12 cellular contexts compared by ENCODE assay signal in the genomic region with DNA sequence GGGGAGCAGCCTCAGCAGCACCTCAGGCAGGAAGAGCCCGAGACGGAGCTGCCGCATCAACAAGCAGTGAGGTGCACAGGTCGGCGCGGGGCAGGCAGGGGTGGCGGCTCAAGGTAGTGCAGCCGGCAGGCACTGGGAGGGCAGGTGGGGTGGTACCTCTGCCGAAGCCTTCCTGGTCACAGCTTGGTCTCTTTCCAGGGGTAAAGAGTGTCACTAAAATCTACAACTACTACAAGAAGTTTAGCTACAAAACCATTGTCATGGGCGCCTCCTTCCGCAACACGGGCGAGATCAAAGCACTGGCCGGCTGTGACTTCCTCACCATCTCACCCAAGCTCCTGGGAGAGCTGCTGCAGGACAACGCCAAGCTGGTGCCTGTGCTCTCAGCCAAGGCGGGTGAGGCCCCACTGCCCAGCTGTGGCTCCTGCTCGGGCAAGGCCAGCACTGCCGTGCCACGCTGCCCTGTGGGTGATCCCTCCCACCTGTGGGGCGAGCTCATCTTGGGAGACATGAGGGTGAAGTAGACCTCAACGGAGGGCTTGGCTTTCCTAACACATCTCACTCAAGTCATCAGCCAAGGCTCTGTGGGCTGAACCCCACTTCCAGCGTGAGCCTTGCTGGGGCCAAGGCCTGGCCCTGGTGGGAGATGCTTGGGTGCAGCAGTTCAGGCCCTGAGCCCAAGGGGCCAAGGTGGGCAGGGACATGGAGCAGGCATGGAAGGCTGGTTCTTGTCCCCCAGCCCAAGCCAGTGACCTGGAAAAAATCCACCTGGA. TPM values are rescaled to one million over a fixed set of nuclear protein-coding genes. Genes with fewer than 3 reads are reported as not detected.
DNase-seq lines count a peak whose midpoint lies in the region; TF ChIP-seq lines count a peak whose summit lies in the region.
"Had no signal": no experiment of that assay in that cellular context is flagged by ENCODE, and none has a peak within 500 bp of the region (broad histone marks: within the 10 kb centered on the region; RNA-seq: fewer than 3 reads in every experiment).

No MANE protein-coding gene starts in this region.

- H3F3A ChIP-seq in PC-9 (ENCODE audit: insufficient read depth, low read depth), result peaks cover 81% of the 10 kb centered on the region

- no peak overlapping the region for H2AFZ ChIP-seq in PC-9

- CTCF ChIA-PET in PC-9 (lab: Charles Lee), result interaction anchor here (0.7 to 1.3 kb wide), 2 partner anchors 36 to 303 kb away, joined by 3 to 7 read pairs; no protein-coding TSS in a partner anchor

- DNase-seq in T-helper 2 cell treated with Interferon-gamma antibody and Interleukin-4, amounts not matched to agents 5 μg/mL and 100 μg/mL, for 36 hours (ENCODE audit: low spot score), result no peak
- no peak for DNase-seq in T-helper 2 cell
- no peak for DNase-seq in PC-9
- no peak for DNase-seq in erythroblast (lab: John Stamatoyannopoulos, UW)
- no peak for DNase-seq in stomach
- DNase-seq in testis, result no peak
- DNase-seq in GOT3 (lab: John Stamatoyannopoulos, UW), result no peak
- no peak for DNase-seq in Ammon's horn (ENCODE audit: low spot score)
- DNase-seq: HCEC 1CT; stimulated activated CD4-positive, alpha-beta T cell treated with anti-CD3 and anti-CD28 coated beads, Interleukin-2, amount 100 ng/mL, for 24 hours had no signal

- H3K36me3 ChIP-seq in PC-9 (ENCODE audit: low read depth), result peaks cover 13% of the 10 kb centered on the region; the same call in 1 of the 2 replicates
- peaks cover 58 to 99% (median 89%) of the 10 kb centered on the region in 4 donors for H3K36me3 ChIP-seq in stomach
- no peaks in the 10 kb centered on the region for H3K36me3 ChIP-seq in testis (ENCODE audit: low read depth, missing control alignments)

- no peak for TF ChIP-seq EP300 in stomach (IDR thresholded peaks at IDR 0.05)

- H3K27me3 ChIP-seq in PC-9 (ENCODE audit: insufficient read depth, low read depth) (no peaks in the 10 kb centered on the region), stomach (no peaks in the 10 kb centered on the region), testis (no peaks in the 10 kb centered on the region)
- H3K27me3 ChIP-seq: heart left ventricle had no signal

- intact Hi-C loops in PC-9 (cut with micrococcal nuclease; ENCODE audit: unreplicated experiment), result loop anchor here (5.0 kb wide), 1 partner anchor 101 kb away; no protein-coding TSS in a partner anchor
- intact Hi-C loops in stomach (cut with DNase I; ENCODE audit: low total_unique reads), result no loop called here
- intact Hi-C loops in testis (cut with DNase I; ENCODE audit: low total_unique reads), result no loop called here

- peaks cover 20% of the 10 kb centered on the region for H4K20me1 ChIP-seq in PC-9 (ENCODE audit: insufficient read depth)

- H3K36me3 Mint-ChIP-seq in T-helper 2 cell treated with Interferon-gamma antibody and Interleukin-4, amounts not matched to agents 5 μg/mL and 100 μg/mL, for 36 hours (ENCODE audit: low read depth), result peaks cover 36% of the 10 kb centered on the region

- BruUV-seq in PC-9 (replicated peaks; lab: Mats Ljungman, UMichigan), result TSS peak; percentile 5

- peak; percentile 35 for TF ChIP-seq POLR2A in erythroblast (IDR thresholded peaks at IDR 0.05; ENCODE audit: low read length)
- TF ChIP-seq POLR2A in stomach (IDR thresholded peaks at IDR 0.05), result no peak
- TF ChIP-seq POLR2A in testis (IDR thresholded peaks at IDR 0.05), result no peak

- no peak for TF ChIP-seq CTCF in PC-9 (conservative IDR thresholded peaks at IDR 0.05)
- TF ChIP-seq CTCF in stomach (IDR thresholded peaks at IDR 0.05), result no peak
- no peak for TF ChIP-seq CTCF in testis (IDR thresholded peaks at IDR 0.05)

- H3K9me3 ChIP-seq in PC-9 (ENCODE audit: insufficient read depth, low read depth) (no peaks in the 10 kb centered on the region), stomach (no peaks in the 10 kb centered on the region), testis (no peaks in the 10 kb centered on the region)
- H3K9me3 ChIP-seq: heart left ventricle had no signal

- H3K79me2 ChIP-seq in PC-9 (ENCODE audit: low read depth), result no peaks in the 10 kb centered on the region; the same call in 1 of the 2 replicates

- H3K9me3 Mint-ChIP-seq in T-helper 2 cell treated with Interferon-gamma antibody and Interleukin-4, amounts not matched to agents 5 μg/mL and 100 μg/mL, for 36 hours, result no peaks in the 10 kb centered on the region
- H3K9me3 Mint-ChIP-seq: activated naive CD4-positive, alpha-beta T cell treated with anti-CD3 and anti-CD28 coated beads, Interleukin-2, amount 50 U/mL, for 24 hours had no signal

- H3K27me3 Mint-ChIP-seq in T-helper 2 cell treated with Interferon-gamma antibody and Interleukin-4, amounts not matched to agents 5 μg/mL and 100 μg/mL, for 36 hours (ENCODE audit: low read depth), result no peaks in the 10 kb centered on the region
- H3K27me3 Mint-ChIP-seq: activated naive CD4-positive, alpha-beta T cell treated with anti-CD3 and anti-CD28 coated beads, Interleukin-2, amount 50 U/mL, for 24 hours had no signal

- POLR2A ChIA-PET in PC-9 (lab: Charles Lee; ENCODE audit: unreplicated experiment), result interaction anchor here (0.5 to 1.0 kb wide), 4 partner anchors 12 to 520 kb away, joined by 4 to 17 read pairs (median 6); no protein-coding TSS in a partner anchor

- peaks cover 3% of the 10 kb centered on the region for H3K4me1 Mint-ChIP-seq in T-helper 2 cell treated with Interferon-gamma antibody and Interleukin-4, amounts not matched to agents 5 μg/mL and 100 μg/mL, for 36 hours (ENCODE audit: low read depth)
- H3K4me1 Mint-ChIP-seq: activated naive CD4-positive, alpha-beta T cell treated with anti-CD3 and anti-CD28 coated beads, Interleukin-2, amount 50 U/mL, for 24 hours had no signal

- H3K4me1 ChIP-seq in PC-9 (replicated peaks; ENCODE audit: insufficient read depth) (peaks cover 30% of the 10 kb centered on the region), stomach (peaks cover 5 to 28% (median 17%) of the 10 kb centered on the region in 4 donors), testis (no peaks in the 10 kb centered on the region)
- H3K4me1 ChIP-seq: heart left ventricle had no signal

- H3K27ac ChIP-seq in PC-9 (peak overlapping the region; percentile 68), stomach (peak overlapping the region in 4 of 5 donors; percentile 12 to 78 (median 22)), testis (no peak overlapping the region)
- H3K27ac ChIP-seq: heart left ventricle had no signal

- peak overlapping the region; percentile 26 for H3K27ac Mint-ChIP-seq in T-helper 2 cell treated with Interferon-gamma antibody and Interleukin-4, amounts not matched to agents 5 μg/mL and 100 μg/mL, for 36 hours
- H3K27ac Mint-ChIP-seq: activated naive CD4-positive, alpha-beta T cell treated with anti-CD3 and anti-CD28 coated beads, Interleukin-2, amount 50 U/mL, for 24 hours had no signal

- no peaks in the 10 kb centered on the region for H3K9me2 ChIP-seq in PC-9 (ENCODE audit: insufficient read depth)

- H3K4me3 Mint-ChIP-seq in T-helper 2 cell treated with Interferon-gamma antibody and Interleukin-4, amounts not matched to agents 5 μg/mL and 100 μg/mL, for 36 hours, result no peak overlapping the region
- H3K4me3 Mint-ChIP-seq: activated naive CD4-positive, alpha-beta T cell treated with anti-CD3 and anti-CD28 coated beads, Interleukin-2, amount 50 U/mL, for 24 hours had no signal

- H3K4me3 ChIP-seq in PC-9 (no peak overlapping the region), stomach (no peak overlapping the region), testis (no peak overlapping the region)
- H3K4me3 ChIP-seq: heart left ventricle had no signal

- 75 to 85% (median 84%) methylated on average over 16 to 22 of the region's 22 CpGs for WGBS in stomach, 5 donors
- WGBS in testis, 2 donors, result 71 to 90% methylated on average over 17 to 22 of the region's 22 CpGs

- peak overlapping the region; percentile 67 for H3K4me2 ChIP-seq in PC-9

RNA-seq across cellular contexts. Expression of a gene that starts 13.6 kb away (rescaled TPM):
- total RNA-seq in PC-9 (2021) (52.7 and 61.9 TPM in 2 replicates), stomach (10 to 100 TPM in 4 of 5 donors, 1 to 10 TPM in 1; 9.9 to 68.1 (median 13.4) TPM), testis (10 to 100 TPM; 80.9 to 84.2 TPM)
- polyA plus RNA-seq in stomach (10 to 100 TPM; 21.0 to 63.2 (median 24.7) TPM), testis (ENCODE audit: insufficient read depth, low read depth, low replicate concordance) (64.3 TPM)

RNA-seq across cellular contexts. Expression of a gene that starts 16.5 kb away (rescaled TPM):
- total RNA-seq in PC-9 (2021) (434 and 446 TPM in 2 replicates), stomach (100 to 1,000 TPM in 4 of 5 donors, 10 to 100 TPM in 1; 85.9 to 258 (median 175) TPM), testis (10 to 100 TPM; 84.8 to 88.1 TPM)
- polyA plus RNA-seq in stomach (100 to 1,000 TPM; 139 to 214 (median 208) TPM), testis (ENCODE audit: insufficient read depth, low read depth, low replicate concordance) (86.6 TPM)

RNA-seq across cellular contexts. Expression of a gene that starts 26.2 kb away (rescaled TPM):
- total RNA-seq in PC-9 (2021) (not detected in 2 replicates), stomach (not detected), testis (1 to 10 TPM; 1.0 to 2.1 TPM)
- polyA plus RNA-seq in stomach (under 1 TPM in 1 of 3 donors, not detected in 2; 0.23 TPM), testis (ENCODE audit: insufficient read depth, low read depth, low replicate concordance) (0.50 TPM)

RNA-seq across cellular contexts. Expression of a gene that starts 34.3 kb away (rescaled TPM):
- total RNA-seq in PC-9 (2021) (24.6 and 25.8 TPM in 2 replicates), stomach (1 to 10 TPM in 4 of 5 donors, not detected in 1; 5.5 to 9.8 (median 7.4) TPM), testis (10 to 100 TPM; 39.7 to 42.4 TPM)
- polyA plus RNA-seq in stomach (10 to 100 TPM; 10.1 to 11.9 (median 11.8) TPM), testis (ENCODE audit: insufficient read depth, low read depth, low replicate concordance) (25.1 TPM)

RNA-seq across cellular contexts. Expression of a gene that starts 41.3 kb away (rescaled TPM):
- 16.7 and 24.3 TPM in 2 replicates for total RNA-seq in PC-9 (2021)
- 100 to 1,000 TPM in 1 of 5 donors, 10 to 100 TPM in 3, 1 to 10 TPM in 1; 5.9 to 503 (median 57.1) TPM for total RNA-seq in stomach
- polyA plus RNA-seq in stomach, result 10 to 100 TPM; 20.5 to 25.6 (median 25.5) TPM
- 10 to 100 TPM; 50.7 to 59.3 TPM for total RNA-seq in testis
- 17.6 TPM for polyA plus RNA-seq in testis (ENCODE audit: insufficient read depth, low read depth, low replicate concordance)

Comparison
In these comparisons a context has a peak if more than half of its experiments do, and no peak if none do; other contexts are left out.
1. H3K27ac ChIP-seq: peak in PC-9 (single experiment) and stomach (4 of 5); none in testis (0 of 2).